ENCODE assay signal across 1 cellular context in the genomic region with DNA sequence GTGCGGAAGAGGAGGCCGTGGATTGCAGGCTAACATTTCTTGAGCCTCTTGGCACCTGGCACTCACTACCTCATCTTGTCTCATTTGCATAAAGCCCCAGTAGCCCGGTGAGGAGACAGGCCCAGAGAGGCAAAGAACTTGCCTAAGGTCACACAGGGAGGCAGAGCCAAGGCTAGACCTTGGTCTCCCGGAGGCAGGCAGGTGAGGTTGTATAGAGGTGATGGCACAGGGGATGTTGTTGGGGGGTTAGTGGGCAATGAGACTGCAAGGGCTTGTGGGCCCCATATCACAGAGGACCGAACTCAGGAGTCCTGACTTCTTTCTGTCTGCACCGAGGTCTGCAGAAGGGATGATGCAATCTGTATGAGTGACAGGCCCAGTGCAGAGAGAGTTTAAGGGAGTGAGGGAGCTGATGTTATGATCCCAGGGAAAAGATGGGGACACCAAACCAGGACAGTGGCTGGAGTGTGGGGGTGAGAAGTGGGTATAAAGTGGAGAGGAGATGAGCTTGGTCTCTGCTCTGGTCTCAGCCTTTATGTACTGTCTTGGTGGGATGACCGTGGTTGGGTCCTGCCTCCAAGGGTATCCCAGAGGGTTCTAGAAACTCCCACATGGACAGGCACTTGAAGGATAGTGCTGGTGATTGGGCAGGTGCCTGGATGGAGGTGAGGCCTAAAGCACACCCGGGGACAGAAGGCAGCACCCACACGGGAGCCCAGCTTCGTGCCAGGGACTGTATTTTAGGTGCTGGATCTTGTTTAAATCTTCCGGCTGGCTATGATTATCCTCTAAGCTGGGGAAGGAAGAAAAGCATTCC.
TF ChIP-seq lines count a peak whose summit lies in the region.

No MANE protein-coding gene starts in this region.

TF ChIP-seq in HepG2, 621 proteins besides CTCF, POLR2A, EP300 and RAD21 (continued from another document):
- TF ChIP-seq, protein P1, sequence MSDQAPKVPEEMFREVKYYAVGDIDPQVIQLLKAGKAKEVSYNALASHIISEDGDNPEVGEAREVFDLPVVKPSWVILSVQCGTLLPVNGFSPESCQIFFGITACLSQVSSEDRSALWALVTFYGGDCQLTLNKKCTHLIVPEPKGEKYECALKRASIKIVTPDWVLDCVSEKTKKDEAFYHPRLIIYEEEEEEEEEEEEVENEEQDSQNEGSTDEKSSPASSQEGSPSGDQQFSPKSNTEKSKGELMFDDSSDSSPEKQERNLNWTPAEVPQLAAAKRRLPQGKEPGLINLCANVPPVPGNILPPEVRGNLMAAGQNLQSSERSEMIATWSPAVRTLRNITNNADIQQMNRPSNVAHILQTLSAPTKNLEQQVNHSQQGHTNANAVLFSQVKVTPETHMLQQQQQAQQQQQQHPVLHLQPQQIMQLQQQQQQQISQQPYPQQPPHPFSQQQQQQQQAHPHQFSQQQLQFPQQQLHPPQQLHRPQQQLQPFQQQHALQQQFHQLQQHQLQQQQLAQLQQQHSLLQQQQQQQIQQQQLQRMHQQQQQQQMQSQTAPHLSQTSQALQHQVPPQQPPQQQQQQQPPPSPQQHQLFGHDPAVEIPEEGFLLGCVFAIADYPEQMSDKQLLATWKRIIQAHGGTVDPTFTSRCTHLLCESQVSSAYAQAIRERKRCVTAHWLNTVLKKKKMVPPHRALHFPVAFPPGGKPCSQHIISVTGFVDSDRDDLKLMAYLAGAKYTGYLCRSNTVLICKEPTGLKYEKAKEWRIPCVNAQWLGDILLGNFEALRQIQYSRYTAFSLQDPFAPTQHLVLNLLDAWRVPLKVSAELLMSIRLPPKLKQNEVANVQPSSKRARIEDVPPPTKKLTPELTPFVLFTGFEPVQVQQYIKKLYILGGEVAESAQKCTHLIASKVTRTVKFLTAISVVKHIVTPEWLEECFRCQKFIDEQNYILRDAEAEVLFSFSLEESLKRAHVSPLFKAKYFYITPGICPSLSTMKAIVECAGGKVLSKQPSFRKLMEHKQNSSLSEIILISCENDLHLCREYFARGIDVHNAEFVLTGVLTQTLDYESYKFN (CRISPR knock-in tag; conservative IDR thresholded peaks at IDR 0.05), result peak; percentile 11; the same call in 1 of the 2 replicates
- TF ChIP-seq, protein P2, sequence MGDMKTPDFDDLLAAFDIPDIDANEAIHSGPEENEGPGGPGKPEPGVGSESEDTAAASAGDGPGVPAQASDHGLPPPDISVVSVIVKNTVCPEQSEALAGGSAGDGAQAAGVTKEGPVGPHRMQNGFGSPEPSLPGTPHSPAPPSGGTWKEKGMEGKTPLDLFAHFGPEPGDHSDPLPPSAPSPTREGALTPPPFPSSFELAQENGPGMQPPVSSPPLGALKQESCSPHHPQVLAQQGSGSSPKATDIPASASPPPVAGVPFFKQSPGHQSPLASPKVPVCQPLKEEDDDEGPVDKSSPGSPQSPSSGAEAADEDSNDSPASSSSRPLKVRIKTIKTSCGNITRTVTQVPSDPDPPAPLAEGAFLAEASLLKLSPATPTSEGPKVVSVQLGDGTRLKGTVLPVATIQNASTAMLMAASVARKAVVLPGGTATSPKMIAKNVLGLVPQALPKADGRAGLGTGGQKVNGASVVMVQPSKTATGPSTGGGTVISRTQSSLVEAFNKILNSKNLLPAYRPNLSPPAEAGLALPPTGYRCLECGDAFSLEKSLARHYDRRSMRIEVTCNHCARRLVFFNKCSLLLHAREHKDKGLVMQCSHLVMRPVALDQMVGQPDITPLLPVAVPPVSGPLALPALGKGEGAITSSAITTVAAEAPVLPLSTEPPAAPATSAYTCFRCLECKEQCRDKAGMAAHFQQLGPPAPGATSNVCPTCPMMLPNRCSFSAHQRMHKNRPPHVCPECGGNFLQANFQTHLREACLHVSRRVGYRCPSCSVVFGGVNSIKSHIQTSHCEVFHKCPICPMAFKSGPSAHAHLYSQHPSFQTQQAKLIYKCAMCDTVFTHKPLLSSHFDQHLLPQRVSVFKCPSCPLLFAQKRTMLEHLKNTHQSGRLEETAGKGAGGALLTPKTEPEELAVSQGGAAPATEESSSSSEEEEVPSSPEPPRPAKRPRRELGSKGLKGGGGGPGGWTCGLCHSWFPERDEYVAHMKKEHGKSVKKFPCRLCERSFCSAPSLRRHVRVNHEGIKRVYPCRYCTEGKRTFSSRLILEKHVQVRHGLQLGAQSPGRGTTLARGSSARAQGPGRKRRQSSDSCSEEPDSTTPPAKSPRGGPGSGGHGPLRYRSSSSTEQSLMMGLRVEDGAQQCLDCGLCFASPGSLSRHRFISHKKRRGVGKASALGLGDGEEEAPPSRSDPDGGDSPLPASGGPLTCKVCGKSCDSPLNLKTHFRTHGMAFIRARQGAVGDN (CRISPR knock-in tag; IDR thresholded peaks at IDR 0.05), result peak; percentile 85
- TF ChIP-seq, protein P3, sequence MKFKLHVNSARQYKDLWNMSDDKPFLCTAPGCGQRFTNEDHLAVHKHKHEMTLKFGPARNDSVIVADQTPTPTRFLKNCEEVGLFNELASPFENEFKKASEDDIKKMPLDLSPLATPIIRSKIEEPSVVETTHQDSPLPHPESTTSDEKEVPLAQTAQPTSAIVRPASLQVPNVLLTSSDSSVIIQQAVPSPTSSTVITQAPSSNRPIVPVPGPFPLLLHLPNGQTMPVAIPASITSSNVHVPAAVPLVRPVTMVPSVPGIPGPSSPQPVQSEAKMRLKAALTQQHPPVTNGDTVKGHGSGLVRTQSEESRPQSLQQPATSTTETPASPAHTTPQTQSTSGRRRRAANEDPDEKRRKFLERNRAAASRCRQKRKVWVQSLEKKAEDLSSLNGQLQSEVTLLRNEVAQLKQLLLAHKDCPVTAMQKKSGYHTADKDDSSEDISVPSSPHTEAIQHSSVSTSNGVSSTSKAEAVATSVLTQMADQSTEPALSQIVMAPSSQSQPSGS (CRISPR knock-in tag; IDR thresholded peaks at IDR 0.05), result 0 out of 2 replicates have a peak, but pooled peaks have one; percentile 26
- no peak for TF ChIP-seq IKZF1 (IDR thresholded peaks at IDR 0.05)
- TF ChIP-seq, protein P4, sequence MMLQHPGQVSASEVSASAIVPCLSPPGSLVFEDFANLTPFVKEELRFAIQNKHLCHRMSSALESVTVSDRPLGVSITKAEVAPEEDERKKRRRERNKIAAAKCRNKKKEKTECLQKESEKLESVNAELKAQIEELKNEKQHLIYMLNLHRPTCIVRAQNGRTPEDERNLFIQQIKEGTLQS (CRISPR knock-in tag; IDR thresholded peaks at IDR 0.05), result peak; percentile 87
- 0 out of 2 replicates have a peak, but pooled peaks have one; percentile 49 for TF ChIP-seq ZNF138 (CRISPR knock-in tag; IDR thresholded peaks at IDR 0.05; ENCODE audit: low read depth)
- TF ChIP-seq EEA1 (CRISPR knock-in tag; IDR thresholded peaks at IDR 0.05; ENCODE audit: borderline replicate concordance), result 0 out of 2 replicates have a peak, but pooled peaks have one; percentile 50
- TF ChIP-seq, protein P5, sequence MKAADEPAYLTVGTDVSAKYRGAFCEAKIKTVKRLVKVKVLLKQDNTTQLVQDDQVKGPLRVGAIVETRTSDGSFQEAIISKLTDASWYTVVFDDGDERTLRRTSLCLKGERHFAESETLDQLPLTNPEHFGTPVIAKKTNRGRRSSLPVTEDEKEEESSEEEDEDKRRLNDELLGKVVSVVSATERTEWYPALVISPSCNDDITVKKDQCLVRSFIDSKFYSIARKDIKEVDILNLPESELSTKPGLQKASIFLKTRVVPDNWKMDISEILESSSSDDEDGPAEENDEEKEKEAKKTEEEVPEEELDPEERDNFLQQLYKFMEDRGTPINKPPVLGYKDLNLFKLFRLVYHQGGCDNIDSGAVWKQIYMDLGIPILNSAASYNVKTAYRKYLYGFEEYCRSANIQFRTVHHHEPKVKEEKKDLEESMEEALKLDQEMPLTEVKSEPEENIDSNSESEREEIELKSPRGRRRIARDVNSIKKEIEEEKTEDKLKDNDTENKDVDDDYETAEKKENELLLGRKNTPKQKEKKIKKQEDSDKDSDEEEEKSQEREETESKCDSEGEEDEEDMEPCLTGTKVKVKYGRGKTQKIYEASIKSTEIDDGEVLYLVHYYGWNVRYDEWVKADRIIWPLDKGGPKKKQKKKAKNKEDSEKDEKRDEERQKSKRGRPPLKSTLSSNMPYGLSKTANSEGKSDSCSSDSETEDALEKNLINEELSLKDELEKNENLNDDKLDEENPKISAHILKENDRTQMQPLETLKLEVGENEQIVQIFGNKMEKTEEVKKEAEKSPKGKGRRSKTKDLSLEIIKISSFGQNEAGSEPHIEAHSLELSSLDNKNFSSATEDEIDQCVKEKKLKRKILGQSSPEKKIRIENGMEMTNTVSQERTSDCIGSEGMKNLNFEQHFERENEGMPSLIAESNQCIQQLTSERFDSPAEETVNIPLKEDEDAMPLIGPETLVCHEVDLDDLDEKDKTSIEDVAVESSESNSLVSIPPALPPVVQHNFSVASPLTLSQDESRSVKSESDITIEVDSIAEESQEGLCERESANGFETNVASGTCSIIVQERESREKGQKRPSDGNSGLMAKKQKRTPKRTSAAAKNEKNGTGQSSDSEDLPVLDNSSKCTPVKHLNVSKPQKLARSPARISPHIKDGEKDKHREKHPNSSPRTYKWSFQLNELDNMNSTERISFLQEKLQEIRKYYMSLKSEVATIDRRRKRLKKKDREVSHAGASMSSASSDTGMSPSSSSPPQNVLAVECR (CRISPR knock-in tag; IDR thresholded peaks at IDR 0.05; ENCODE audit: borderline replicate concordance), result peak; percentile 12; the same call in 1 of the 2 replicates
- TF ChIP-seq ZNF792 (CRISPR knock-in tag; IDR thresholded peaks at IDR 0.05), result no peak; the same call in 1 of the 2 replicates
- TF ChIP-seq ZNF225 (CRISPR knock-in tag; IDR thresholded peaks at IDR 0.05), result no peak
- TF ChIP-seq AGO2 (optimal IDR thresholded peaks at IDR 0.05; ENCODE audit: low read depth, low read length), result peak; percentile 19
- peak; percentile 56; the same call in 1 of the 2 replicates for TF ChIP-seq SSRP1 (CRISPR knock-in tag; IDR thresholded peaks at IDR 0.05)
- TF ChIP-seq, protein P6, sequence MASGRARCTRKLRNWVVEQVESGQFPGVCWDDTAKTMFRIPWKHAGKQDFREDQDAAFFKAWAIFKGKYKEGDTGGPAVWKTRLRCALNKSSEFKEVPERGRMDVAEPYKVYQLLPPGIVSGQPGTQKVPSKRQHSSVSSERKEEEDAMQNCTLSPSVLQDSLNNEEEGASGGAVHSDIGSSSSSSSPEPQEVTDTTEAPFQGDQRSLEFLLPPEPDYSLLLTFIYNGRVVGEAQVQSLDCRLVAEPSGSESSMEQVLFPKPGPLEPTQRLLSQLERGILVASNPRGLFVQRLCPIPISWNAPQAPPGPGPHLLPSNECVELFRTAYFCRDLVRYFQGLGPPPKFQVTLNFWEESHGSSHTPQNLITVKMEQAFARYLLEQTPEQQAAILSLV (CRISPR knock-in tag; IDR thresholded peaks at IDR 0.05; ENCODE audit: borderline replicate concordance), result peak; percentile 32; the same call in 1 of the 2 replicates
- TF ChIP-seq, protein P7, sequence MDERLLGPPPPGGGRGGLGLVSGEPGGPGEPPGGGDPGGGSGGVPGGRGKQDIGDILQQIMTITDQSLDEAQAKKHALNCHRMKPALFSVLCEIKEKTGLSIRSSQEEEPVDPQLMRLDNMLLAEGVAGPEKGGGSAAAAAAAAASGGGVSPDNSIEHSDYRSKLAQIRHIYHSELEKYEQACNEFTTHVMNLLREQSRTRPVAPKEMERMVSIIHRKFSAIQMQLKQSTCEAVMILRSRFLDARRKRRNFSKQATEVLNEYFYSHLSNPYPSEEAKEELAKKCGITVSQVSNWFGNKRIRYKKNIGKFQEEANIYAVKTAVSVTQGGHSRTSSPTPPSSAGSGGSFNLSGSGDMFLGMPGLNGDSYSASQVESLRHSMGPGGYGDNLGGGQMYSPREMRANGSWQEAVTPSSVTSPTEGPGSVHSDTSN (CRISPR knock-in tag; IDR thresholded peaks at IDR 0.05), result peak; percentile 89
- peak; percentile 69 for TF ChIP-seq RCOR2 (CRISPR knock-in tag; IDR thresholded peaks at IDR 0.05)
- peak; percentile 70; the same call in 1 of the 2 replicates for TF ChIP-seq MEIS1 (CRISPR knock-in tag; IDR thresholded peaks at IDR 0.05; ENCODE audit: borderline replicate concordance)
- peak; percentile 48; the same call in 1 of the 2 replicates for TF ChIP-seq RXRA (CRISPR knock-in tag; IDR thresholded peaks at IDR 0.05)
- TF ChIP-seq MTA1 (CRISPR knock-in tag; IDR thresholded peaks at IDR 0.05; ENCODE audit: borderline replicate concordance), result peak; percentile 14
- no peak for TF ChIP-seq MAFG (CRISPR knock-in tag; IDR thresholded peaks at IDR 0.05)
- TF ChIP-seq ZSCAN25 (CRISPR knock-in tag; IDR thresholded peaks at IDR 0.05), result peak; percentile 8; the same call in 1 of the 2 replicates
- TF ChIP-seq IRF2 (CRISPR knock-in tag; IDR thresholded peaks at IDR 0.05), result peak; percentile 5; the same call in 1 of the 2 replicates
- peak; percentile 9 for TF ChIP-seq POLR2G (IDR thresholded peaks at IDR 0.05; ENCODE audit: low read depth, low read length)
- TF ChIP-seq ADNP (CRISPR knock-in tag; IDR thresholded peaks at IDR 0.05), result peak; percentile 73
